In genomic region chr20:10798811-10799210, GRCh38 we compare ENCODE assay signal across 1 cellular context.
TF ChIP-seq lines count a peak whose summit lies in the region.

No MANE protein-coding gene starts in this region.

TF ChIP-seq in A549, 52 proteins besides CTCF, POLR2A, EP300 and RAD21 (continued from another document):
- TF ChIP-seq ATOH8 (CRISPR knock-in tag; IDR thresholded peaks at IDR 0.05; ENCODE audit: low read depth): no peak
